ENCODE assay signal across 20 cellular contexts in the genomic region with DNA sequence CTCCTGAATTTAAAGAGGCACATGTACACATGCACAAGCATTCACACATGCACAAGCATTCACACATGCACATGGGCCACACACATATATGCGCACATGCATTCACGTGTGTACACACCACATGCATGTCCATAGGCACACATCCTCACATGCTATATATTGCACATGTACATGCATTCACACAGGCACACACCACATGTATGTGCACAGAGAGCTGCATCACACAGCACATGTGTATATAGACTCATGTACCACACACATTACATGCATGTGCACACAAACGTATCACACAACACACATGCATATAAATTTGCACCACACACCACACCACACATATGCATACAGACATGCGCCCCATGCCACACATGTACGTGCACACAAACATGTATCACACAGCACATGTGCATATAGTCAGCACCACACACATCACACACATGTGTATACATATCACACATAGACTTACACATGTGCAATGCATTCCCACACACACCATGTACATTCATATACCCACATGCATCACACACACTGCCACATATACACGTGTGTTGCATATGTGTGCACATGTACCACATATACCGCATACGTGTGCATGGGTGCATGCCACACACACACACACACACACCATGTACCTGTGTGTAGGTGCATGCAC. TPM values are rescaled to one million over a fixed set of nuclear protein-coding genes. Genes with fewer than 3 reads are reported as not detected.
DNase-seq lines count a peak whose midpoint lies in the region; ATAC-seq, FAIRE-seq and TF ChIP-seq lines count a peak whose summit lies in the region.
"Had no signal": no experiment of that assay in that cellular context is flagged by ENCODE, and none has a peak within 500 bp of the region (broad histone marks: within the 10 kb centered on the region; RNA-seq: fewer than 3 reads in every experiment).

No MANE protein-coding gene starts in this region.

- no peak overlapping the region; the same call in 1 of the 2 replicates for H2BK12ac ChIP-seq in H1 (ENCODE audit: low read depth, low read length)

- H3K27me3 ChIP-seq in cardiac muscle cell: no peaks in the 10 kb centered on the region
- no peaks in the 10 kb centered on the region; a peak in 1 of 7 replicates for H3K27me3 ChIP-seq in H1 (replicated peaks in 1 of 4; ENCODE audit: control insufficient read depth in 3 of 4, extremely low read depth in 1 of 4, insufficient read depth in 3 of 4, low read length in 3 of 4)
- no peaks in the 10 kb centered on the region for H3K27me3 ChIP-seq in muscle layer of colon (ENCODE audit: control insufficient read depth in 1 of 2, insufficient read depth in 2 of 2, low read length in 2 of 2)
- H3K27me3 ChIP-seq in effector memory CD4-positive, alpha-beta T cell (replicated peaks; ENCODE audit: control insufficient read depth, insufficient read depth, low read length, poor library complexity, severe bottlenecking): no peaks in the 10 kb centered on the region
- H3K27me3 ChIP-seq: testis had no signal

- no peaks in the 10 kb centered on the region for H3K36me3 Mint-ChIP-seq in type B pancreatic cell
- H3K36me3 Mint-ChIP-seq in activated T-helper 1 cell treated with anti-CD3 and anti-CD28 coated beads, Interleukin-12 subunit alpha, Interleukin-12 subunit beta, Interleukin-2, Interleukin-4 antibody, amounts not matched to agents 30 ng/mL and 10 ng/mL and 1 ng/mL, durations not matched to agents 14 hours and 24 hours and 36 hours (ENCODE audit: low read depth): no peaks in the 10 kb centered on the region
- H3K36me3 Mint-ChIP-seq: activated CD8-positive, alpha-beta memory T cell treated with anti-CD3 and anti-CD28 coated beads, Interleukin-2, amount 10 ng/mL, durations not matched to agents 7 days and 5 days; natural killer cell treated with Interleukin-12 subunit alpha and Interleukin-12 subunit beta and Interleukin-15 and Interleukin-18, amount 100 ng/mL, for 72 hours had no signal

- no peak overlapping the region for H3K4me3 Mint-ChIP-seq in type B pancreatic cell
- H3K4me3 Mint-ChIP-seq in activated T-helper 1 cell treated with anti-CD3 and anti-CD28 coated beads, Interleukin-12 subunit alpha, Interleukin-12 subunit beta, Interleukin-2, Interleukin-4 antibody, amounts not matched to agents 30 ng/mL and 10 ng/mL and 1 ng/mL, durations not matched to agents 14 hours and 24 hours and 36 hours: no peak overlapping the region
- H3K4me3 Mint-ChIP-seq: activated CD8-positive, alpha-beta memory T cell treated with anti-CD3 and anti-CD28 coated beads, Interleukin-2, amount 10 ng/mL, durations not matched to agents 7 days and 5 days; activated naive CD8-positive, alpha-beta T cell treated with anti-CD3 and anti-CD28 coated beads, Interleukin-2, amount 50 U/mL, for 24 hours; B cell; natural killer cell treated with Interleukin-12 subunit alpha and Interleukin-12 subunit beta and Interleukin-15 and Interleukin-18, amount 100 ng/mL, for 72 hours had no signal

- 90% methylated on average over 8 of the region's 8 CpGs; no CpG with 5 or more reads in 1 of the 2 experiments for WGBS in H1 (ENCODE audit: extremely low coverage in 1 of 2, insufficient coverage in 1 of 2, insufficient read length in 1 of 2, insufficient replicate concordance in 2 of 2, low coverage in 1 of 2, low lambda C conversion rate in 2 of 2, missing lambda C conversion rate in 1 of 2), 2 experiments

- H3K9ac ChIP-seq in H1 (replicated peaks in 1 of 4; ENCODE audit: extremely low read depth in 1 of 4, low read depth in 3 of 4, low read length in 3 of 4) (no peak overlapping the region), muscle layer of colon (ENCODE audit: low read length) (no peak overlapping the region)

- no peaks in the 10 kb centered on the region for H3K79me1 ChIP-seq in H1 (ENCODE audit: low read depth, low read length)

- intact Hi-C loops in Right ventricle myocardium superior (cut with DNase I): loop anchor here (10.0 kb wide), 1 partner anchor 46 kb away; no protein-coding TSS in a partner anchor
- intact Hi-C loops in activated T-helper 1 cell treated with anti-CD3 and anti-CD28 coated beads, Interleukin-12 subunit alpha, Interleukin-12 subunit beta, Interleukin-2, Interleukin-4 antibody, amounts not matched to agents 30 ng/mL and 10 ng/mL and 1 ng/mL, durations not matched to agents 14 hours and 24 hours and 36 hours (cut with micrococcal nuclease): no loop called here

- TF ChIP-seq CTCF in cardiac muscle cell (IDR thresholded peaks at IDR 0.05; ENCODE audit: low read depth, low read length) (no peak), H1 (IDR thresholded peaks at IDR 0.05; ENCODE audit: control extremely low read depth in 1 of 3, insufficient read depth in 1 of 3, low read depth in 1 of 3, low read length in 3 of 3) (no peak), type B pancreatic cell (conservative IDR thresholded peaks at IDR 0.05) (no peak)

- H3K4me1 ChIP-seq in cardiac muscle cell (ENCODE audit: low read depth) (no peaks in the 10 kb centered on the region), H1 (replicated peaks in 1 of 4; ENCODE audit: control insufficient read depth in 3 of 4, insufficient read depth in 4 of 4, low read length in 3 of 4) (peaks cover 0 to 3% (median 0%) of the 10 kb centered on the region in 4 experiments; a peak in 1 of 7 replicates), muscle layer of colon (ENCODE audit: insufficient read depth, low read length) (peaks cover 21% of the 10 kb centered on the region)
- no peaks in the 10 kb centered on the region for H3K4me1 ChIP-seq in effector memory CD4-positive, alpha-beta T cell (ENCODE audit: control insufficient read depth, insufficient read depth, low read length, poor library complexity, severe bottlenecking)

- peaks cover 0 to 6% of the 10 kb centered on the region in 2 experiments for H4K20me1 ChIP-seq in H1 (replicated peaks in 1 of 2; ENCODE audit: control insufficient read depth in 1 of 2, insufficient read depth in 2 of 2, low read length in 2 of 2)

- no peak for TF ChIP-seq EP300 in H1 (IDR thresholded peaks at IDR 0.05; ENCODE audit: borderline replicate concordance in 1 of 2, low read depth in 2 of 2, low read length in 2 of 2)

- CTCF ChIA-PET in H1 (lab: Charles Lee; ENCODE audit: partially characterized antibody): interaction anchor here (0.9 to 4.2 kb wide), 10 partner anchors 7 to 121 kb away, joined by 3 to 39 read pairs (median 3); no protein-coding TSS in a partner anchor

- H2AFZ ChIP-seq in H1 (ENCODE audit: low read length): no peak overlapping the region

- ATAC-seq in Right ventricle myocardium superior (ENCODE audit: poor library complexity): no peak
- ATAC-seq: activated CD8-positive, alpha-beta memory T cell treated with anti-CD3 and anti-CD28 coated beads, Interleukin-2, amount 10 ng/mL, durations not matched to agents 7 days and 5 days; activated naive CD8-positive, alpha-beta T cell treated with anti-CD3 and anti-CD28 coated beads, Interleukin-2, amount 50 U/mL, for 24 hours; natural killer cell treated with Interleukin-12 subunit alpha and Interleukin-12 subunit beta and Interleukin-15 and Interleukin-18, amount 100 ng/mL, for 72 hours had no signal

- FAIRE-seq in H1 (lab: Jason Lieb, UNC): no peak
- FAIRE-seq: TTC549 had no signal

- H3K9me3 ChIP-seq in cardiac muscle cell (ENCODE audit: low read depth): no peaks in the 10 kb centered on the region
- no peaks in the 10 kb centered on the region for H3K9me3 ChIP-seq in H1 (ENCODE audit: insufficient read depth in 2 of 2, low read depth in 1 of 2, low read length in 1 of 2)
- H3K9me3 ChIP-seq in muscle layer of colon (ENCODE audit: low read length): no peaks in the 10 kb centered on the region
- no peaks in the 10 kb centered on the region for H3K9me3 ChIP-seq in effector memory CD4-positive, alpha-beta T cell (ENCODE audit: control insufficient read depth, low read length)
- H3K9me3 ChIP-seq: testis had no signal

- H2BK15ac ChIP-seq in H1 (ENCODE audit: low read length): no peak overlapping the region

- H3K23me2 ChIP-seq in H1 (ENCODE audit: low read depth, low read length): no peaks in the 10 kb centered on the region

- no peak overlapping the region for H2AK5ac ChIP-seq in H1 (ENCODE audit: low read depth, low read length)

- no peaks in the 10 kb centered on the region for H3K36me3 ChIP-seq in cardiac muscle cell
- H3K36me3 ChIP-seq in H1 (ENCODE audit: control insufficient read depth in 2 of 4, insufficient read depth in 4 of 4, low read length in 3 of 4): no peaks in the 10 kb centered on the region
- no peaks in the 10 kb centered on the region for H3K36me3 ChIP-seq in muscle layer of colon (ENCODE audit: insufficient read depth, low read length)
- no peaks in the 10 kb centered on the region for H3K36me3 ChIP-seq in effector memory CD4-positive, alpha-beta T cell (ENCODE audit: control insufficient read depth, insufficient read depth, low read length)

- no peak overlapping the region for H2BK20ac ChIP-seq in H1 (ENCODE audit: low read length)

- H3K23ac ChIP-seq in H1 (ENCODE audit: insufficient read length): no peak overlapping the region

- no peak overlapping the region for H3K14ac ChIP-seq in H1 (ENCODE audit: insufficient read length)

- POLR2A ChIA-PET in H1 (lab: Charles Lee; ENCODE audit: partially characterized antibody): no interaction called here

- H3K4me3 ChIP-seq in cardiac muscle cell (no peak overlapping the region), H1 (ENCODE audit: extremely low read depth in 1 of 4, insufficient read depth in 2 of 4, low read depth in 3 of 4, low read length in 4 of 4) (no peak overlapping the region), muscle layer of colon (ENCODE audit: low read depth in 1 of 2, low read length in 2 of 2) (peak overlapping the region in 1 of 2 donors; percentile 14)
- no peak overlapping the region for H3K4me3 ChIP-seq in effector memory CD4-positive, alpha-beta T cell (ENCODE audit: insufficient read depth, low read depth, low read length, poor library complexity, severe bottlenecking)
- H3K4me3 ChIP-seq: testis had no signal

- no peaks in the 10 kb centered on the region for H3K79me2 ChIP-seq in H1 (ENCODE audit: control insufficient read depth in 1 of 2, insufficient read depth in 2 of 2, low read length in 2 of 2)

- no peak overlapping the region for H3K4me2 ChIP-seq in H1 (ENCODE audit: insufficient read depth in 1 of 2, low read depth in 2 of 2, low read length in 2 of 2)

- no peaks in the 10 kb centered on the region for H3K27me3 Mint-ChIP-seq in type B pancreatic cell
- peaks cover 12% of the 10 kb centered on the region for H3K27me3 Mint-ChIP-seq in activated T-helper 1 cell treated with anti-CD3 and anti-CD28 coated beads, Interleukin-12 subunit alpha, Interleukin-12 subunit beta, Interleukin-2, Interleukin-4 antibody, amounts not matched to agents 30 ng/mL and 10 ng/mL and 1 ng/mL, durations not matched to agents 14 hours and 24 hours and 36 hours (ENCODE audit: insufficient read depth)

- no peak overlapping the region for H3K56ac ChIP-seq in H1 (replicated peaks; ENCODE audit: insufficient read length, low read depth, low read length)

- no peak for DNase-seq in cardiac muscle cell (ENCODE audit: low read depth in 1 of 2, low spot score in 1 of 2)
- no peak for DNase-seq in Right ventricle myocardium superior
- no peak for DNase-seq in H1 (ENCODE audit: low read depth in 1 of 2, low spot score in 2 of 2)
- no peak for DNase-seq in type B pancreatic cell (ENCODE audit: extremely low spot score, unreplicated experiment)
- no peak for DNase-seq in activated T-helper 1 cell treated with anti-CD3 and anti-CD28 coated beads, Interleukin-12 subunit alpha, Interleukin-12 subunit beta, Interleukin-2, Interleukin-4 antibody, amounts not matched to agents 30 ng/mL and 10 ng/mL and 1 ng/mL, durations not matched to agents 14 hours and 24 hours and 36 hours (ENCODE audit: low spot score)
- DNase-seq in effector memory CD4-positive, alpha-beta T cell: no peak
- DNase-seq in Ammon's horn (ENCODE audit: low spot score): no peak
- DNase-seq: activated CD4-positive, alpha-beta T cell treated with anti-CD3 and anti-CD28 coated beads for 4 hours; activated CD8-positive, alpha-beta memory T cell treated with anti-CD3 and anti-CD28 coated beads, Interleukin-2, amount 10 ng/mL, durations not matched to agents 7 days and 5 days; activated naive CD8-positive, alpha-beta T cell treated with anti-CD3 and anti-CD28 coated beads, Interleukin-2, amount 50 U/mL, for 24 hours; effector CD4-positive, alpha-beta T cell; mesendoderm; NCI-H1105 treated with DMSO at 0.1 percent for 48 hours; NCI-H524 treated with DMSO at 0.1 percent for 48 hours had no signal

- H2BK5ac ChIP-seq in H1 (ENCODE audit: low read depth, low read length): no peak overlapping the region

- no peak overlapping the region for H4K91ac ChIP-seq in H1 (replicated peaks; ENCODE audit: insufficient read length, low read length)

- peaks cover 32% of the 10 kb centered on the region for H3K4me1 Mint-ChIP-seq in type B pancreatic cell (ENCODE audit: unreplicated experiment)
- H3K4me1 Mint-ChIP-seq in activated T-helper 1 cell treated with anti-CD3 and anti-CD28 coated beads, Interleukin-12 subunit alpha, Interleukin-12 subunit beta, Interleukin-2, Interleukin-4 antibody, amounts not matched to agents 30 ng/mL and 10 ng/mL and 1 ng/mL, durations not matched to agents 14 hours and 24 hours and 36 hours (ENCODE audit: low read depth): no peaks in the 10 kb centered on the region
- H3K4me1 Mint-ChIP-seq: B cell had no signal

- no peak overlapping the region for H2BK120ac ChIP-seq in H1 (replicated peaks; ENCODE audit: low read depth, low read length)

- TF ChIP-seq RAD21 in H1 (IDR thresholded peaks at IDR 0.05 in 1 of 2, conservative IDR thresholded peaks at IDR 0.05 in 1 of 2; ENCODE audit: low read depth in 2 of 2, low read length in 2 of 2): no peak

- TF ChIP-seq POLR2A in H1 (IDR thresholded peaks at IDR 0.05; ENCODE audit: control extremely low read depth in 1 of 2, low read depth in 2 of 2, low read length in 2 of 2): no peak

- H4K5ac ChIP-seq in H1 (ENCODE audit: insufficient read length, low read depth, low read length): no peak overlapping the region

- no peak overlapping the region for H4K8ac ChIP-seq in H1 (ENCODE audit: extremely low read depth, insufficient read depth, low read length)

- no peaks in the 10 kb centered on the region for H3K9me3 Mint-ChIP-seq in type B pancreatic cell
- no peaks in the 10 kb centered on the region for H3K9me3 Mint-ChIP-seq in activated T-helper 1 cell treated with anti-CD3 and anti-CD28 coated beads, Interleukin-12 subunit alpha, Interleukin-12 subunit beta, Interleukin-2, Interleukin-4 antibody, amounts not matched to agents 30 ng/mL and 10 ng/mL and 1 ng/mL, durations not matched to agents 14 hours and 24 hours and 36 hours
- H3K9me3 Mint-ChIP-seq: activated naive CD8-positive, alpha-beta T cell treated with anti-CD3 and anti-CD28 coated beads, Interleukin-2, amount 50 U/mL, for 24 hours; natural killer cell treated with Interleukin-12 subunit alpha and Interleukin-12 subunit beta and Interleukin-15 and Interleukin-18, amount 100 ng/mL, for 72 hours had no signal

- no peak overlapping the region for H3K18ac ChIP-seq in H1 (ENCODE audit: extremely low read depth, low read length)

- H3K27ac Mint-ChIP-seq in type B pancreatic cell: peak overlapping the region; percentile 62
- no peak overlapping the region for H3K27ac Mint-ChIP-seq in activated T-helper 1 cell treated with anti-CD3 and anti-CD28 coated beads, Interleukin-12 subunit alpha, Interleukin-12 subunit beta, Interleukin-2, Interleukin-4 antibody, amounts not matched to agents 30 ng/mL and 10 ng/mL and 1 ng/mL, durations not matched to agents 14 hours and 24 hours and 36 hours
- H3K27ac Mint-ChIP-seq: activated CD8-positive, alpha-beta memory T cell treated with anti-CD3 and anti-CD28 coated beads, Interleukin-2, amount 10 ng/mL, durations not matched to agents 7 days and 5 days; activated naive CD8-positive, alpha-beta T cell treated with anti-CD3 and anti-CD28 coated beads, Interleukin-2, amount 50 U/mL, for 24 hours; B cell; natural killer cell treated with Interleukin-12 subunit alpha and Interleukin-12 subunit beta and Interleukin-15 and Interleukin-18, amount 100 ng/mL, for 72 hours had no signal

- H3K4ac ChIP-seq in H1 (replicated peaks; ENCODE audit: insufficient read length, low read depth, low read length): peak overlapping the region; percentile 27

- H3K27ac ChIP-seq in cardiac muscle cell: peak overlapping the region; percentile 25
- H3K27ac ChIP-seq in H1 (ENCODE audit: low read depth, low read length): no peak overlapping the region
- peak overlapping the region; percentile 4 for H3K27ac ChIP-seq in muscle layer of colon (ENCODE audit: low read depth, low read length)
- H3K27ac ChIP-seq in effector memory CD4-positive, alpha-beta T cell (ENCODE audit: insufficient read depth, low read length, poor library complexity, severe bottlenecking): no peak overlapping the region
- H3K27ac ChIP-seq: 22Rv1 had no signal

RNA-seq across cellular contexts. Expression of a gene that starts 54.6 kb away (rescaled TPM):
- total RNA-seq in cardiac muscle cell: 887 and 1,182 TPM in 2 replicates
- polyA plus RNA-seq in cardiac muscle cell: 407 and 535 TPM in 2 replicates
- 44.2 TPM for total RNA-seq in Right ventricle myocardium superior
- 201 and 205 TPM in 2 replicates for total RNA-seq in H1 (2021; fragmentation: NEBNext Ultra II Directional; extraction: Animal tissue kit (Norgen Biotek cat#: 25700))
- 145 and 239 TPM in 2 replicates for polyA plus RNA-seq in H1 (2011; rRNA removed)
- 167 TPM for polyA plus RNA-seq in H1 (2011; cell fraction: cytosol; rRNA removed)
- 627 TPM for polyA plus RNA-seq in H1 (2011; cell fraction: nucleus; rRNA removed)
- 80.5 to 132 TPM (median 130 TPM) in 4 replicates for polyA plus RNA-seq in H1 (2012, experiment 1 of 2)
- polyA plus RNA-seq in H1 (2012, experiment 2 of 2): 88.9 TPM
- 269 TPM for polyA plus RNA-seq in H1 (2013, experiment 1 of 2)
- polyA plus RNA-seq in H1 (2013, experiment 2 of 2): 226 TPM
- polyA minus RNA-seq in H1 (2011; rRNA and poly(A)+ RNA removed): 30.9 and 31.7 TPM in 2 replicates
- polyA minus RNA-seq in H1 (2011; cell fraction: cytosol; rRNA and poly(A)+ RNA removed): 90.3 TPM
- polyA minus RNA-seq in H1 (2011; cell fraction: nucleus; rRNA and poly(A)+ RNA removed): 88.2 TPM
- total RNA-seq in type B pancreatic cell (ENCODE audit: low replicate concordance): 150 and 168 TPM in 2 replicates
- 2.1 and 3.4 TPM in 2 replicates for total RNA-seq in activated T-helper 1 cell treated with anti-CD3 and anti-CD28 coated beads, Interleukin-12 subunit alpha, Interleukin-12 subunit beta, Interleukin-2, Interleukin-4 antibody, amounts not matched to agents 30 ng/mL and 10 ng/mL and 1 ng/mL, durations not matched to agents 14 hours and 24 hours and 36 hours

Comparison
In these comparisons a context has a peak if more than half of its experiments do, and no peak if none do; other contexts are left out.
1. H3K27ac ChIP-seq: peak in cardiac muscle cell (single experiment) and muscle layer of colon (single experiment); none in H1 (single experiment) and effector memory CD4-positive, alpha-beta T cell (single experiment).
2. RNA of a gene that starts 54.6 kb away (total RNA-seq): 887 to 1,182 TPM in cardiac muscle cell, 201 to 205 TPM in H1, 150 to 168 TPM in type B pancreatic cell and 44.2 TPM in Right ventricle myocardium superior (single experiment); 2.1 to 3.4 TPM in activated T-helper 1 cell treated with anti-CD3 and anti-CD28 coated beads, Interleukin-12 subunit alpha, Interleukin-12 subunit beta, Interleukin-2, Interleukin-4 antibody, amounts not matched to agents 30 ng/mL and 10 ng/mL and 1 ng/mL, durations not matched to agents 14 hours and 24 hours and 36 hours; every median in the first group is over 10 times any median in the second.